In genomic region chr2:17830053-17831034, GRCh38 we compare ENCODE assay signal across 8 cellular contexts. TPM values are rescaled to one million over a fixed set of nuclear protein-coding genes. Genes with fewer than 3 reads are reported as not detected.
A peak's percentile ranks its signal among the peaks of the same experiment; 100 is the strongest.
DNase-seq lines count a peak whose midpoint lies in the region; ATAC-seq and TF ChIP-seq lines count a peak whose summit lies in the region.

No MANE protein-coding gene starts in this region.

- ATAC-seq in GM18499 (IDR thresholded peaks at IDR 0.05; ENCODE audit: insufficient read depth, unreplicated experiment) (peak; percentile 78), HG02840 (IDR thresholded peaks at IDR 0.05; ENCODE audit: low FRiP score, unreplicated experiment) (peak; percentile 73)
- peak; percentile 86 for ATAC-seq in activated CD8-positive, alpha-beta T cell treated with anti-CD3 and anti-CD28 coated beads, Interleukin-2, amount 10 ng/mL, durations not matched to agents 7 days and 5 days
- peak; percentile 73 for ATAC-seq in naive thymus-derived CD4-positive, alpha-beta T cell

- POLR2A ChIA-PET in activated CD8-positive, alpha-beta T cell treated with anti-CD3 and anti-CD28 coated beads, Interleukin-2, amount 10 ng/mL, durations not matched to agents 7 days and 5 days (lab: Charles Lee), result no interaction called here
- POLR2A ChIA-PET in naive thymus-derived CD4-positive, alpha-beta T cell (lab: Charles Lee), result no interaction called here

- no peak overlapping the region for H3K27ac Mint-ChIP-seq in activated CD8-positive, alpha-beta T cell treated with anti-CD3 and anti-CD28 coated beads, Interleukin-2, amount 10 ng/mL, durations not matched to agents 7 days and 5 days
- no peak overlapping the region for H3K27ac Mint-ChIP-seq in naive thymus-derived CD4-positive, alpha-beta T cell
- no peak overlapping the region for H3K27ac Mint-ChIP-seq in type B pancreatic cell

- H3K27me3 Mint-ChIP-seq in activated CD8-positive, alpha-beta T cell treated with anti-CD3 and anti-CD28 coated beads, Interleukin-2, amount 10 ng/mL, durations not matched to agents 7 days and 5 days (ENCODE audit: low read depth), result peaks cover 39% of the 10 kb centered on the region
- peaks cover 33 to 48% (median 45%) of the 10 kb centered on the region in 5 donors for H3K27me3 Mint-ChIP-seq in naive thymus-derived CD4-positive, alpha-beta T cell
- H3K27me3 Mint-ChIP-seq in type B pancreatic cell, result peaks cover 52% of the 10 kb centered on the region

- H3K4me3 ChIP-seq in naive thymus-derived CD4-positive, alpha-beta T cell (ENCODE audit: low read length), result no peak overlapping the region

- TF ChIP-seq CTCF in type B pancreatic cell (conservative IDR thresholded peaks at IDR 0.05), result peak; percentile 92

- no peak overlapping the region for H3K27ac ChIP-seq in naive thymus-derived CD4-positive, alpha-beta T cell (ENCODE audit: low read depth, low read length)

- peaks cover 3% of the 10 kb centered on the region for H3K4me1 Mint-ChIP-seq in activated CD8-positive, alpha-beta T cell treated with anti-CD3 and anti-CD28 coated beads, Interleukin-2, amount 10 ng/mL, durations not matched to agents 7 days and 5 days (ENCODE audit: low read depth)
- H3K4me1 Mint-ChIP-seq in naive thymus-derived CD4-positive, alpha-beta T cell, result peaks cover 0 to 9% (median 0%) of the 10 kb centered on the region in 7 donors
- H3K4me1 Mint-ChIP-seq in type B pancreatic cell (ENCODE audit: unreplicated experiment), result no peaks in the 10 kb centered on the region

- CTCF ChIA-PET in activated CD8-positive, alpha-beta T cell treated with anti-CD3 and anti-CD28 coated beads, Interleukin-2, amount 10 ng/mL, durations not matched to agents 7 days and 5 days (lab: Charles Lee), result interaction anchor here (1.1 to 2.1 kb wide), 5 partner anchors 15 to 184 kb away, joined by 3 to 9 read pairs (median 5); no protein-coding TSS in a partner anchor
- CTCF ChIA-PET in naive thymus-derived CD4-positive, alpha-beta T cell (lab: Charles Lee), result no interaction called here

- DNase-seq in ACHN (peak; percentile 94), NCI-H1092 (lab: John Stamatoyannopoulos, UW) (peak; percentile 31), fibroblast of peridontal ligament (ENCODE audit: extremely low read depth) (peak; percentile 71), type B pancreatic cell (ENCODE audit: extremely low spot score, unreplicated experiment) (peak; percentile 81)
- DNase-seq in activated CD8-positive, alpha-beta T cell treated with anti-CD3 and anti-CD28 coated beads, Interleukin-2, amount 10 ng/mL, durations not matched to agents 7 days and 5 days, result peak; percentile 60
- peak in 5 of 9 donors; percentile 4 to 65 (median 6) for DNase-seq in naive thymus-derived CD4-positive, alpha-beta T cell

- H3K27me3 ChIP-seq in naive thymus-derived CD4-positive, alpha-beta T cell (ENCODE audit: control insufficient read depth in 2 of 2, insufficient read depth in 2 of 2, low read length in 2 of 2), result peaks cover 0 to 11% of the 10 kb centered on the region in 2 donors

- H3K9me3 ChIP-seq in naive thymus-derived CD4-positive, alpha-beta T cell (ENCODE audit: control insufficient read depth in 2 of 3, low read length in 3 of 3), result no peaks in the 10 kb centered on the region

- H3K9me3 Mint-ChIP-seq in activated CD8-positive, alpha-beta T cell treated with anti-CD3 and anti-CD28 coated beads, Interleukin-2, amount 10 ng/mL, durations not matched to agents 7 days and 5 days (ENCODE audit: insufficient read depth), result no peaks in the 10 kb centered on the region
- H3K9me3 Mint-ChIP-seq in naive thymus-derived CD4-positive, alpha-beta T cell, result peaks cover 0 to 1% (median 0%) of the 10 kb centered on the region in 11 donors
- no peaks in the 10 kb centered on the region for H3K9me3 Mint-ChIP-seq in type B pancreatic cell

- no peaks in the 10 kb centered on the region for H3K4me1 ChIP-seq in naive thymus-derived CD4-positive, alpha-beta T cell (ENCODE audit: control insufficient read depth in 2 of 2, insufficient read depth in 2 of 2, low read length in 2 of 2)

- H3K36me3 Mint-ChIP-seq in activated CD8-positive, alpha-beta T cell treated with anti-CD3 and anti-CD28 coated beads, Interleukin-2, amount 10 ng/mL, durations not matched to agents 7 days and 5 days (ENCODE audit: low read depth), result no peaks in the 10 kb centered on the region
- H3K36me3 Mint-ChIP-seq in naive thymus-derived CD4-positive, alpha-beta T cell, result no peaks in the 10 kb centered on the region
- no peaks in the 10 kb centered on the region for H3K36me3 Mint-ChIP-seq in type B pancreatic cell

- in situ Hi-C loops in ACHN (cut with HindIII; ENCODE audit: low pct_ligation_motif_present, low pct_unique_long_range_greater_than_20kb, low sequenced_read_pairs), result no loop called here

- intact Hi-C loops in naive thymus-derived CD4-positive, alpha-beta T cell (cut with micrococcal nuclease), result loop anchor here in 1 of 2 donors (1.0 to 2.0 kb wide), 3 partner anchors 78 to 184 kb away; no protein-coding TSS in a partner anchor

- no peak overlapping the region for H3K4me3 Mint-ChIP-seq in activated CD8-positive, alpha-beta T cell treated with anti-CD3 and anti-CD28 coated beads, Interleukin-2, amount 10 ng/mL, durations not matched to agents 7 days and 5 days
- H3K4me3 Mint-ChIP-seq in naive thymus-derived CD4-positive, alpha-beta T cell, result peak overlapping the region in 2 of 10 donors; percentile 15 to 17
- peak overlapping the region; percentile 72 for H3K4me3 Mint-ChIP-seq in type B pancreatic cell

- H3K36me3 ChIP-seq in naive thymus-derived CD4-positive, alpha-beta T cell (ENCODE audit: control insufficient read depth in 2 of 3, insufficient read depth in 3 of 3, low read length in 3 of 3), result no peaks in the 10 kb centered on the region

RNA-seq across cellular contexts. Expression of gene MSGN1, which starts 14.1 kb away (rescaled TPM):
- not detected for total RNA-seq in activated CD8-positive, alpha-beta T cell treated with anti-CD3 and anti-CD28 coated beads, Interleukin-2, amount 10 ng/mL, durations not matched to agents 7 days and 5 days
- total RNA-seq in naive thymus-derived CD4-positive, alpha-beta T cell, result not detected
- polyA plus RNA-seq in naive thymus-derived CD4-positive, alpha-beta T cell, result not detected
- not detected in 2 replicates for total RNA-seq in type B pancreatic cell (ENCODE audit: low replicate concordance)

RNA-seq across cellular contexts. Expression of gene KCNS3, which starts 48.1 kb away (rescaled TPM):
- total RNA-seq in activated CD8-positive, alpha-beta T cell treated with anti-CD3 and anti-CD28 coated beads, Interleukin-2, amount 10 ng/mL, durations not matched to agents 7 days and 5 days, result not detected
- not detected for total RNA-seq in naive thymus-derived CD4-positive, alpha-beta T cell
- not detected for polyA plus RNA-seq in naive thymus-derived CD4-positive, alpha-beta T cell
- 5.3 and 10.3 TPM in 2 replicates for total RNA-seq in type B pancreatic cell (ENCODE audit: low replicate concordance)

Comparison
In these comparisons a context has a peak if more than half of its experiments do, and no peak if none do; other contexts are left out.
1. DNase-seq: peak in every context shown above with its lines; median percentile 94 in ACHN; 81 in type B pancreatic cell; 71 in fibroblast of peridontal ligament; 60 in activated CD8-positive, alpha-beta T cell treated with anti-CD3 and anti-CD28 coated beads, Interleukin-2, amount 10 ng/mL, durations not matched to agents 7 days and 5 days; 31 in NCI-H1092; 6 in naive thymus-derived CD4-positive, alpha-beta T cell.